ENCODE assay signal across 26 cellular contexts in genomic region chr6:129029778-129030177, GRCh38.
DNase-seq lines count a peak whose midpoint lies in the region; TF ChIP-seq lines count a peak whose summit lies in the region.
"Had no signal": no experiment of that assay in that cellular context is flagged by ENCODE, and none has a peak within 500 bp of the region (broad histone marks: within the 10 kb centered on the region; RNA-seq: fewer than 3 reads in every experiment).

No MANE protein-coding gene starts in this region.

- peaks cover 6% of the 10 kb centered on the region; the same call in 1 of the 2 replicates for H3K27me3 ChIP-seq in HUES6 (ENCODE audit: control insufficient read depth, insufficient read depth, low read length)
- H3K27me3 ChIP-seq: BLaER1, brain microvascular endothelial cell, MG63, upper lobe of right lung had no signal

- POLR2A ChIA-PET in HEK293T (lab: Yijun Ruan, JAX) = no interaction called here

- no peaks in the 10 kb centered on the region for H3K9me3 Mint-ChIP-seq in glutamatergic neuron (ENCODE audit: unreplicated experiment)
- H3K9me3 Mint-ChIP-seq: activated CD8-positive, alpha-beta T cell treated with anti-CD3 and anti-CD28 coated beads for 36 hours; IgD-negative memory B cell had no signal

- H3K36me3 Mint-ChIP-seq in glutamatergic neuron (ENCODE audit: unreplicated experiment) = no peaks in the 10 kb centered on the region
- H3K36me3 Mint-ChIP-seq: IgD-negative memory B cell had no signal

- H3K27ac ChIP-seq in HUES6 (ENCODE audit: low read depth, low read length) = 0 out of 2 replicates have a peak overlapping the region, but pooled peaks have one; percentile 18
- H3K27ac ChIP-seq: BLaER1, brain microvascular endothelial cell, upper lobe of right lung had no signal

- TF ChIP-seq CTCF in glutamatergic neuron (IDR thresholded peaks at IDR 0.05; ENCODE audit: partially characterized antibody, unreplicated experiment) = no peak

- intact Hi-C loops in posterior vena cava (cut with DNase I) = loop anchor here in 1 of 2 donors (5.0 kb wide), 1 partner anchor 1103 kb away; no protein-coding TSS in a partner anchor

- CTCF ChIA-PET in HEK293T (lab: Yijun Ruan, JAX) = no interaction called here

- no peaks in the 10 kb centered on the region for H3K36me3 ChIP-seq in HUES6 (ENCODE audit: control insufficient read depth, insufficient read depth, low read length)
- H3K36me3 ChIP-seq: BLaER1, brain microvascular endothelial cell, HAP-1, MG63, upper lobe of right lung had no signal

- H3K9ac ChIP-seq in HUES6 (ENCODE audit: low read length) = no peak overlapping the region
- H3K9ac ChIP-seq: BLaER1 had no signal

- DNase-seq in EH (ENCODE audit: low read depth) = peak; percentile 35
- DNase-seq in dermis blood vessel endothelial cell = peak; percentile 2
- peak; percentile 20 for DNase-seq in iris pigment epithelial cell (ENCODE audit: low read depth)
- no peak for DNase-seq in HEK293T (ENCODE audit: extremely low spot score)
- no peak for DNase-seq in DMS114 treated with DMSO at 0.1 percent for 48 hours (lab: John Stamatoyannopoulos, UW; ENCODE audit: unreplicated experiment)
- DNase-seq in glutamatergic neuron = no peak
- no peak for DNase-seq in posterior vena cava (ENCODE audit: low spot score)
- DNase-seq: ACHN; activated CD4-positive, CD25-positive, alpha-beta regulatory T cell treated with anti-CD3 and anti-CD28 coated beads, Interleukin-2, amount 50 U/mL, for 72 hours; activated CD8-positive, alpha-beta T cell treated with anti-CD3 and anti-CD28 coated beads for 36 hours; activated effector memory CD4-positive, alpha-beta T cell treated with anti-CD3 and anti-CD28 coated beads, Interleukin-2, amount 50 U/mL, for 16 hours; activated T-cell treated with anti-CD3 and anti-CD28 coated beads for 4 hours; brain microvascular endothelial cell; DMS79; effector memory CD4-positive, alpha-beta T cell; MG63; NCI-H146; NCI-H2171; SIG-M5; stimulated activated CD4-positive, alpha-beta T cell treated with anti-CD3 and anti-CD28 coated beads, Interleukin-1b, Interleukin-23, amount 100 ng/mL, for 48 hours; upper lobe of right lung had no signal

- no peaks in the 10 kb centered on the region for H3K27me3 Mint-ChIP-seq in glutamatergic neuron (ENCODE audit: unreplicated experiment)
- H3K27me3 Mint-ChIP-seq: IgD-negative memory B cell had no signal

- H3K4me3 Mint-ChIP-seq in glutamatergic neuron (ENCODE audit: unreplicated experiment) = no peak overlapping the region
- H3K4me3 Mint-ChIP-seq: activated CD8-positive, alpha-beta T cell treated with anti-CD3 and anti-CD28 coated beads for 36 hours; IgD-negative memory B cell had no signal

- no peaks in the 10 kb centered on the region for H3K4me1 Mint-ChIP-seq in glutamatergic neuron (ENCODE audit: low read depth, unreplicated experiment)
- H3K4me1 Mint-ChIP-seq: IgD-negative memory B cell had no signal

- H3K27ac Mint-ChIP-seq in glutamatergic neuron (ENCODE audit: unreplicated experiment) = no peak overlapping the region
- H3K27ac Mint-ChIP-seq: activated CD8-positive, alpha-beta T cell treated with anti-CD3 and anti-CD28 coated beads for 36 hours; IgD-negative memory B cell had no signal

- peaks cover 13% of the 10 kb centered on the region for H3K4me1 ChIP-seq in HUES6 (ENCODE audit: control insufficient read depth, insufficient read depth, low read length)
- H3K4me1 ChIP-seq: BLaER1, upper lobe of right lung had no signal

- H3K4me3 ChIP-seq in HUES6 (ENCODE audit: low read depth, low read length) = no peak overlapping the region
- H3K4me3 ChIP-seq: BLaER1, HAP-1, MG63, skin epidermis, upper lobe of right lung had no signal

- no peaks in the 10 kb centered on the region for H3K9me3 ChIP-seq in HUES6 (ENCODE audit: control insufficient read depth, insufficient read depth, low read depth, low read length)
- H3K9me3 ChIP-seq: BLaER1, HAP-1, MG63, upper lobe of right lung had no signal

TF ChIP-seq in HEK293T, 16 proteins besides CTCF, POLR2A, EP300 and RAD21:
- no peak for TF ChIP-seq TARDBP (IDR thresholded peaks at IDR 0.05)
- TF ChIP-seq ZNF384 (IDR thresholded peaks at IDR 0.05) = no peak
- TF ChIP-seq CTBP1 (IDR thresholded peaks at IDR 0.05; ENCODE audit: borderline replicate concordance) = no peak
- no peak for TF ChIP-seq SP1 (IDR thresholded peaks at IDR 0.05)
- no peak for TF ChIP-seq LEF1 (IDR thresholded peaks at IDR 0.05; ENCODE audit: borderline replicate concordance)
- TF ChIP-seq L3MBTL2 (conservative IDR thresholded peaks at IDR 0.05) = no peak
- no peak for TF ChIP-seq SUZ12 (IDR thresholded peaks at IDR 0.05)
- TF ChIP-seq HDGF (IDR thresholded peaks at IDR 0.05; ENCODE audit: borderline replicate concordance) = no peak
- no peak for TF ChIP-seq FOXK2 (IDR thresholded peaks at IDR 0.05)
- no peak for TF ChIP-seq PKNOX1 (IDR thresholded peaks at IDR 0.05)
- TF ChIP-seq ARNT (IDR thresholded peaks at IDR 0.05) = no peak
- no peak for TF ChIP-seq FOXM1 (IDR thresholded peaks at IDR 0.05; ENCODE audit: borderline replicate concordance)
- no peak for TF ChIP-seq BHLHE40 (IDR thresholded peaks at IDR 0.05; ENCODE audit: borderline replicate concordance)
- TF ChIP-seq NFRKB (IDR thresholded peaks at IDR 0.05) = no peak
- TF ChIP-seq FOXA1 (IDR thresholded peaks at IDR 0.05) = no peak
- TF ChIP-seq ELF4 (IDR thresholded peaks at IDR 0.05) = no peak

Comparison
In these comparisons a context has a peak if more than half of its experiments do, and no peak if none do; other contexts are left out.
1. DNase-seq: peak in EH (single experiment), dermis blood vessel endothelial cell (single experiment) and iris pigment epithelial cell (single experiment); none in HEK293T (single experiment), DMS114 treated with DMSO at 0.1 percent for 48 hours (single experiment), glutamatergic neuron (single experiment) and posterior vena cava (single experiment).